ENCODE assay signal across 9 cellular contexts in genomic region chr15:65980824-65981456, GRCh38.
DNase-seq lines count a peak whose midpoint lies in the region; ATAC-seq, FAIRE-seq and TF ChIP-seq lines count a peak whose summit lies in the region.
"Had no signal": no experiment of that assay in that cellular context is flagged by ENCODE, and none has a peak within 500 bp of the region (broad histone marks: within the 10 kb centered on the region; RNA-seq: fewer than 3 reads in every experiment).

No MANE protein-coding gene starts in this region.

- TF ChIP-seq POLR2A in HepG2 (IDR thresholded peaks at IDR 0.05; ENCODE audit: insufficient read depth in 1 of 2, low read depth in 2 of 2, low read length in 2 of 2), result no peak
- no peak for TF ChIP-seq POLR2A in upper lobe of left lung (IDR thresholded peaks at IDR 0.05)

- H3K27ac ChIP-seq in CD4-positive, alpha-beta T cell (ENCODE audit: low read depth, low read length), result no peak overlapping the region
- H3K27ac ChIP-seq in PC-9 (no peak overlapping the region), HepG2 (ENCODE audit: extremely low read length, insufficient read depth, low read length) (no peak overlapping the region), upper lobe of left lung (no peak overlapping the region)

- peaks cover 15% of the 10 kb centered on the region for H3K4me1 Mint-ChIP-seq in CD4-positive, alpha-beta T cell (ENCODE audit: low read depth)

- DNase-seq in CD4-positive, alpha-beta T cell, result no peak
- DNase-seq in GOT3 (lab: John Stamatoyannopoulos, UW) (peak; percentile 5), PC-9 (peak; percentile 51 to 68), choroid plexus epithelial cell (ENCODE audit: low read depth) (peak; percentile 92), HepG2 (ENCODE audit: low spot score) (peak; percentile 30), upper lobe of left lung (peak in 1 of 2 donors; percentile 70)

- no peak for TF ChIP-seq EP300 in HepG2 (IDR thresholded peaks at IDR 0.05; ENCODE audit: low read depth in 2 of 2, low read length in 2 of 2)
- TF ChIP-seq EP300 in HepG2 (CRISPR knock-in tag; IDR thresholded peaks at IDR 0.05; ENCODE audit: borderline replicate concordance), result no peak
- TF ChIP-seq EP300 in upper lobe of left lung (IDR thresholded peaks at IDR 0.05), result no peak

- no peaks in the 10 kb centered on the region for H3K9me3 ChIP-seq in CD4-positive, alpha-beta T cell (ENCODE audit: control insufficient read depth, low read length)
- H3K9me3 ChIP-seq in PC-9 (ENCODE audit: insufficient read depth, low read depth), result no peaks in the 10 kb centered on the region
- no peaks in the 10 kb centered on the region for H3K9me3 ChIP-seq in HepG2 (ENCODE audit: low read length)
- H3K9me3 ChIP-seq in upper lobe of left lung, result no peaks in the 10 kb centered on the region

- no peaks in the 10 kb centered on the region for H3K79me2 ChIP-seq in PC-9 (ENCODE audit: low read depth)
- no peaks in the 10 kb centered on the region for H3K79me2 ChIP-seq in HepG2 (ENCODE audit: insufficient read depth, low read length)

- no peaks in the 10 kb centered on the region for H3K9me3 Mint-ChIP-seq in CD4-positive, alpha-beta T cell

- BruUV-seq in PC-9 (replicated peaks; lab: Mats Ljungman, UMichigan) (no TSS peak), HepG2 (replicated peaks; lab: Mats Ljungman, UMichigan) (no TSS peak)

- no peaks in the 10 kb centered on the region for H3K36me3 Mint-ChIP-seq in CD4-positive, alpha-beta T cell (ENCODE audit: low read depth)

- H4K20me1 ChIP-seq in PC-9 (ENCODE audit: insufficient read depth) (no peaks in the 10 kb centered on the region), HepG2 (ENCODE audit: insufficient read depth, low read length) (no peaks in the 10 kb centered on the region)

- TF ChIP-seq RAD21 in HepG2 (CRISPR knock-in tag; IDR thresholded peaks at IDR 0.05), result no peak

- H3F3A ChIP-seq in PC-9 (ENCODE audit: insufficient read depth, low read depth), result no peaks in the 10 kb centered on the region

- H3K4me2 ChIP-seq in PC-9 (no peak overlapping the region), HepG2 (ENCODE audit: low read depth, low read length) (no peak overlapping the region)

- in situ Hi-C loops in HepG2 (cut with HindIII; ENCODE audit: extremely low pct_ligation_motif_present, low pct_unique_long_range_greater_than_20kb), result no loop called here

- H3K9ac ChIP-seq in HepG2 (ENCODE audit: insufficient read depth, low read depth, low read length), result no peak overlapping the region

- H3K27me3 Mint-ChIP-seq in CD4-positive, alpha-beta T cell, result peaks cover 34% of the 10 kb centered on the region

- H3K4me3 ChIP-seq in PC-9, result no peak overlapping the region
- H3K4me3 ChIP-seq in choroid plexus epithelial cell (ENCODE audit: low read depth, low read length), result no peak overlapping the region
- H3K4me3 ChIP-seq in HepG2 (replicated peaks in 1 of 3; ENCODE audit: insufficient read depth in 1 of 3, low read depth in 2 of 3, low read length in 3 of 3), result no peak overlapping the region
- H3K4me3 ChIP-seq in upper lobe of left lung, result no peak overlapping the region

- WGBS in HepG2 (ENCODE audit: low lambda C conversion rate), result 0% methylated on average over 2 of the region's 5 CpGs
- 49 to 59% methylated on average over 4 to 5 of the region's 5 CpGs for WGBS in upper lobe of left lung, 2 donors

- intact Hi-C loops in CD4-positive, alpha-beta T cell (cut with DNase I, micrococcal nuclease), result loop anchor here (5.0 kb wide), 2 partner anchors 109 to 344 kb away; no protein-coding TSS in a partner anchor
- intact Hi-C loops in PC-9 (cut with micrococcal nuclease; ENCODE audit: unreplicated experiment) (loop anchor here (5.0 to 10.0 kb wide), 3 partner anchors 104 to 306 kb away; no protein-coding TSS in a partner anchor), HepG2 (cut with micrococcal nuclease; ENCODE audit: unreplicated experiment) (no loop called here)

- CTCF ChIA-PET in CD4-positive, alpha-beta T cell (lab: Charles Lee), result interaction anchor here (1.5 kb wide), 1 partner anchor 10 kb away, joined by 3 read pairs; no protein-coding TSS in a partner anchor
- CTCF ChIA-PET in PC-9 (lab: Charles Lee) (no interaction called here), HepG2 (lab: Yijun Ruan, JAX; ENCODE audit: low intra/inter-chr PET ratio, low total read pairs) (no interaction called here)

- peak; percentile 54 for FAIRE-seq in HepG2 (lab: Jason Lieb, UNC)
- FAIRE-seq: TTC549 had no signal

- H2AFZ ChIP-seq in PC-9 (no peak overlapping the region), HepG2 (ENCODE audit: low read length) (no peak overlapping the region)

- peak overlapping the region; percentile 38 for H3K4me3 Mint-ChIP-seq in CD4-positive, alpha-beta T cell

- no peak overlapping the region for H3K27ac Mint-ChIP-seq in CD4-positive, alpha-beta T cell

- H3K36me3 ChIP-seq in PC-9 (ENCODE audit: low read depth) (no peaks in the 10 kb centered on the region), HepG2 (replicated peaks in 1 of 2; ENCODE audit: control insufficient read depth in 1 of 2, insufficient read depth in 2 of 2, low read length in 2 of 2) (no peaks in the 10 kb centered on the region), upper lobe of left lung (no peaks in the 10 kb centered on the region)

- no peak for ATAC-seq in CD4-positive, alpha-beta T cell (ENCODE audit: poor library complexity)
- ATAC-seq in HepG2 (peak; percentile 74), upper lobe of left lung (ENCODE audit: low FRiP score in 2 of 2) (peak; percentile 80 to 86), HG03378 (IDR thresholded peaks at IDR 0.05; ENCODE audit: unreplicated experiment) (no peak), GM21717 (IDR thresholded peaks at IDR 0.05; ENCODE audit: unreplicated experiment) (no peak)

- H3K9me2 ChIP-seq in PC-9 (ENCODE audit: insufficient read depth), result no peaks in the 10 kb centered on the region

- POLR2A ChIA-PET in CD4-positive, alpha-beta T cell (lab: Charles Lee), result no interaction called here
- POLR2A ChIA-PET in PC-9 (lab: Charles Lee; ENCODE audit: unreplicated experiment) (no interaction called here), HepG2 (lab: Yijun Ruan, JAX) (no interaction called here)

- no peaks in the 10 kb centered on the region for H3K4me1 ChIP-seq in PC-9 (replicated peaks; ENCODE audit: insufficient read depth)
- no peaks in the 10 kb centered on the region for H3K4me1 ChIP-seq in HepG2 (ENCODE audit: insufficient read depth, low read length)
- peaks cover 9 to 13% (median 10%) of the 10 kb centered on the region in 4 donors for H3K4me1 ChIP-seq in upper lobe of left lung

- no peak for TF ChIP-seq CTCF in CD4-positive, alpha-beta T cell (IDR thresholded peaks at IDR 0.05)
- TF ChIP-seq CTCF in PC-9 (conservative IDR thresholded peaks at IDR 0.05), result peak; percentile 78
- peak; percentile 92 for TF ChIP-seq CTCF in choroid plexus epithelial cell (conservative IDR thresholded peaks at IDR 0.05; ENCODE audit: low read depth, low read length)
- TF ChIP-seq CTCF in HepG2 (CRISPR knock-in tag; IDR thresholded peaks at IDR 0.05), result peak; percentile 71
- peak; percentile 57 to 80 (median 70) for TF ChIP-seq CTCF in upper lobe of left lung (IDR thresholded peaks at IDR 0.05)

- peaks cover 23% of the 10 kb centered on the region for H3K27me3 ChIP-seq in CD4-positive, alpha-beta T cell (ENCODE audit: control insufficient read depth, insufficient read depth, low read length)
- 0 out of 2 replicates have a peak, but pooled peaks cover 4% of the 10 kb centered on the region for H3K27me3 ChIP-seq in PC-9 (ENCODE audit: insufficient read depth, low read depth)
- peaks cover 6 to 22% of the 10 kb centered on the region in 2 experiments; a peak in 4 of 5 replicates for H3K27me3 ChIP-seq in HepG2 (ENCODE audit: control insufficient read depth in 1 of 2, insufficient read depth in 2 of 2, low read length in 2 of 2)
- peaks cover 0 to 11% (median 4%) of the 10 kb centered on the region in 4 donors for H3K27me3 ChIP-seq in upper lobe of left lung

TF ChIP-seq in HepG2, 621 proteins besides CTCF, POLR2A, EP300 and RAD21:
- TF ChIP-seq ZNF207 (IDR thresholded peaks at IDR 0.05; ENCODE audit: borderline replicate concordance), result no peak
- TF ChIP-seq SMC3 (IDR thresholded peaks at IDR 0.05; ENCODE audit: low read length), result peak; percentile 36; the same call in 1 of the 2 replicates
- peak; percentile 70 for TF ChIP-seq TEAD3 (CRISPR knock-in tag; optimal IDR thresholded peaks at IDR 0.05; ENCODE audit: borderline replicate concordance)
- TF ChIP-seq THAP11 (CRISPR knock-in tag; IDR thresholded peaks at IDR 0.05), result no peak
- TF ChIP-seq STAG1 (CRISPR knock-in tag; IDR thresholded peaks at IDR 0.05), result peak; percentile 55
TF ChIP-seq in HepG2: peak in this region for 3.

Comparison
In these comparisons a context has a peak if more than half of its experiments do, and no peak if none do; other contexts are left out.
1. ATAC-seq: peak in HepG2 (single experiment) and upper lobe of left lung (2 of 2); none in CD4-positive, alpha-beta T cell (single experiment), HG03378 (single experiment) and GM21717 (single experiment).
2. DNase-seq: peak in GOT3 (single experiment), PC-9 (2 of 2), choroid plexus epithelial cell (single experiment) and HepG2 (single experiment); none in CD4-positive, alpha-beta T cell (0 of 10).